Comparison of ENCODE assay signal across 10 cellular contexts in genomic region chr13:50320297-50320862, GRCh38.
A peak's percentile ranks its signal among the peaks of the same experiment; 100 is the strongest.
DNase-seq lines count a peak whose midpoint lies in the region; ATAC-seq and TF ChIP-seq lines count a peak whose summit lies in the region.
"Had no signal": no experiment of that assay in that cellular context is flagged by ENCODE, and none has a peak within 500 bp of the region (broad histone marks: within the 10 kb centered on the region; RNA-seq: fewer than 3 reads in every experiment).

No MANE protein-coding gene starts in this region.

- H3K4me3 ChIP-seq in choroid plexus epithelial cell (ENCODE audit: low read depth, low read length): no peak overlapping the region

- intact Hi-C loops in natural killer cell (cut with micrococcal nuclease): no loop called here

- H3K27ac Mint-ChIP-seq in natural killer cell: peak overlapping the region; percentile 77 to 88

- no peaks in the 10 kb centered on the region for H3K36me3 Mint-ChIP-seq in natural killer cell

- H3K4me3 Mint-ChIP-seq in natural killer cell: peak overlapping the region; percentile 69
- H3K4me3 Mint-ChIP-seq: naive B cell had no signal

- no peaks in the 10 kb centered on the region for H3K27me3 Mint-ChIP-seq in natural killer cell (ENCODE audit: low read depth in 2 of 2)
- H3K27me3 Mint-ChIP-seq: naive B cell had no signal

- ATAC-seq in natural killer cell: no peak
- ATAC-seq in GM19397 (IDR thresholded peaks at IDR 0.05; ENCODE audit: unreplicated experiment): no peak

- peak; percentile 33 for DNase-seq in Caki2 (ENCODE audit: low read depth)
- peak; percentile 53 for DNase-seq in NCI-H226
- DNase-seq in choroid plexus epithelial cell (ENCODE audit: low read depth): peak; percentile 50
- DNase-seq in natural killer cell: no peak
- DNase-seq in NCI-H1048 (lab: John Stamatoyannopoulos, UW): no peak
- no peak for DNase-seq in stimulated activated naive CD4-positive, alpha-beta T cell treated with Interleukin-2 at 50 U/mL for 16 hours (lab: John Stamatoyannopoulos, UW)
- DNase-seq in stimulated activated CD4-positive, alpha-beta T cell treated with anti-CD3 and anti-CD28 coated beads, Interleukin-15, amount 100 ng/mL, for 24 hours: no peak
- DNase-seq: effector memory CD4-positive, alpha-beta T cell; naive B cell had no signal

- peaks cover 28% of the 10 kb centered on the region in 2 donors for H3K4me1 Mint-ChIP-seq in natural killer cell

- TF ChIP-seq CTCF in choroid plexus epithelial cell (conservative IDR thresholded peaks at IDR 0.05; ENCODE audit: low read depth, low read length) (no peak), natural killer cell (IDR thresholded peaks at IDR 0.05) (no peak)

- in situ Hi-C loops in Caki2 (cut with HindIII; ENCODE audit: low pct_unique_long_range_greater_than_20kb, low sequenced_read_pairs): no loop called here

- no peaks in the 10 kb centered on the region for H3K9me3 Mint-ChIP-seq in natural killer cell

Comparison
In these comparisons a context has a peak if more than half of its experiments do, and no peak if none do; other contexts are left out.
1. DNase-seq: peak in Caki2 (single experiment), NCI-H226 (single experiment) and choroid plexus epithelial cell (single experiment); none in natural killer cell (single experiment), NCI-H1048 (single experiment), stimulated activated naive CD4-positive, alpha-beta T cell treated with Interleukin-2 at 50 U/mL for 16 hours (single experiment) and stimulated activated CD4-positive, alpha-beta T cell treated with anti-CD3 and anti-CD28 coated beads, Interleukin-15, amount 100 ng/mL, for 24 hours (single experiment).